9 cellular contexts compared by ENCODE assay signal in the genomic region with DNA sequence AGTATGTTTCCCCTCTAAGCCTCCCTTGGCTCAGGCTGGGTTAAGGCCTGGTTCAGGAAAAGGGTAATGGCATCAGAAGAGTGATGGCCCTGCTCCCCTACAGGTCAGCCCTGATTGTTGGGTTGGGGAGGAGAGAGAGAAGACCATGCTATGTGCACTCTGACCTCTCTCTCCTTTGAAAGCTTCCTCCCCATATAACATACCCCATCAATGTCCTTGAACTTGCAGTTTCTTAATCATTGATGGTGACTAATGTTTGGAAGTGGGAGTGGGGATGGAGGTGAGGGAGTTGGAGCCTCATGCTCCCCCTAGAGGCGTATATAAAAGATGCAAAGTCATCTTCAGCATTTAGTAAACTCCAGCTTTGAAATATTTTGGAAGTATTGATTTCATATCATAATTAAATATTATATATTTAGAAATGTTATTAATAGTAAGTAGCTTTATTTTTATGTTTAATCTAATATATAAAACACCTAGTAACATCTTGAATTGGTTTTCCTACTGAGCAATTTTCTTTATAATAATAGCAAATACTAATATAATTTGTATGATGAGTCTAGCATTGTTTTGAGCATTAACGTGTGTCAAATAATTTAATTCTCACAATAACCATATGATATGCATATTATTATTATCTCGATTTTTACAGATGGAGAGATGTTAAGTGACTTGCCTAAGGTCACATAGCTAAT. TPM values are rescaled to one million over a fixed set of nuclear protein-coding genes. Genes with fewer than 3 reads are reported as not detected.
DNase-seq lines count a peak whose midpoint lies in the region; ATAC-seq, FAIRE-seq and TF ChIP-seq lines count a peak whose summit lies in the region.
"Had no signal": no experiment of that assay in that cellular context is flagged by ENCODE, and none has a peak within 500 bp of the region (broad histone marks: within the 10 kb centered on the region; RNA-seq: fewer than 3 reads in every experiment).

No MANE protein-coding gene starts in this region.

- H3K4ac ChIP-seq in H1 (replicated peaks; ENCODE audit: insufficient read length, low read depth, low read length) = no peak overlapping the region

- H3K9ac ChIP-seq in H1 (replicated peaks in 1 of 4; ENCODE audit: extremely low read depth in 1 of 4, low read depth in 3 of 4, low read length in 3 of 4) = no peak overlapping the region

- H3K9me3 ChIP-seq in BE2C (no peaks in the 10 kb centered on the region), H1 (ENCODE audit: insufficient read depth in 2 of 2, low read depth in 1 of 2, low read length in 1 of 2) (no peaks in the 10 kb centered on the region), pancreas (no peaks in the 10 kb centered on the region)

- ATAC-seq in pancreas (peak; percentile 43 to 71 (median 63)), GM18861 (IDR thresholded peaks at IDR 0.05; ENCODE audit: unreplicated experiment) (no peak)

- no peaks in the 10 kb centered on the region for H3K79me2 ChIP-seq in H1 (ENCODE audit: control insufficient read depth in 1 of 2, insufficient read depth in 2 of 2, low read length in 2 of 2)

- POLR2A ChIA-PET in H1 (lab: Charles Lee; ENCODE audit: partially characterized antibody) = no interaction called here

- H3K27me3 ChIP-seq in BE2C = no peaks in the 10 kb centered on the region
- H3K27me3 ChIP-seq in H1 (replicated peaks in 1 of 4; ENCODE audit: control insufficient read depth in 3 of 4, extremely low read depth in 1 of 4, insufficient read depth in 3 of 4, low read length in 3 of 4) = no peaks in the 10 kb centered on the region
- H3K27me3 ChIP-seq in pancreas = no peaks in the 10 kb centered on the region

- H4K5ac ChIP-seq in H1 (ENCODE audit: insufficient read length, low read depth, low read length) = no peak overlapping the region

- no peaks in the 10 kb centered on the region for H3K79me1 ChIP-seq in H1 (ENCODE audit: low read depth, low read length)

- H2BK5ac ChIP-seq in H1 (ENCODE audit: low read depth, low read length) = no peak overlapping the region

- no peak for DNase-seq in BE2C
- DNase-seq in GM19239 (ENCODE audit: insufficient read length, low spot score) = no peak
- peak; percentile 30 for DNase-seq in NCI-H69 (lab: John Stamatoyannopoulos, UW)
- DNase-seq in H1 (ENCODE audit: low read depth in 1 of 2, low spot score in 2 of 2) = no peak
- DNase-seq in pancreas = no peak
- no peak for DNase-seq in SK-N-DZ (ENCODE audit: low spot score)
- DNase-seq in activated CD8-positive, alpha-beta memory T cell treated with anti-CD3 and anti-CD28 coated beads, Interleukin-2, amount 50 U/mL, for 4 hours = no peak

- FAIRE-seq in GM19239 (lab: Jason Lieb, UNC) (peak; percentile 74), H1 (lab: Jason Lieb, UNC) (peak; percentile 42), pancreas (lab: Jason Lieb, UNC) (peak; percentile 91)

- no peak overlapping the region for H2BK12ac ChIP-seq in H1 (ENCODE audit: low read depth, low read length)

- CTCF ChIA-PET in H1 (lab: Charles Lee; ENCODE audit: partially characterized antibody) = interaction anchor here (0.6 to 3.5 kb wide), 41 partner anchors 9 to 662 kb away, joined by 3 to 18 read pairs (median 3); a partner anchor contains a TSS

- H4K91ac ChIP-seq in H1 (replicated peaks; ENCODE audit: insufficient read length, low read length) = no peak overlapping the region

- H3K23me2 ChIP-seq in H1 (ENCODE audit: low read depth, low read length) = no peaks in the 10 kb centered on the region; the same call in none of the 2 replicates

- no peak overlapping the region for H2BK120ac ChIP-seq in H1 (replicated peaks; ENCODE audit: low read depth, low read length)

- no peak overlapping the region for H3K14ac ChIP-seq in H1 (ENCODE audit: insufficient read length)

- H3K18ac ChIP-seq in H1 (ENCODE audit: extremely low read depth, low read length) = no peak overlapping the region

- no peak overlapping the region for H3K23ac ChIP-seq in H1 (ENCODE audit: insufficient read length)

- H3K36me3 ChIP-seq in BE2C = no peaks in the 10 kb centered on the region
- H3K36me3 ChIP-seq in H1 (ENCODE audit: control insufficient read depth in 2 of 4, insufficient read depth in 4 of 4, low read length in 3 of 4) = no peaks in the 10 kb centered on the region
- H3K36me3 ChIP-seq in pancreas = no peaks in the 10 kb centered on the region

- TF ChIP-seq EP300 in H1 (IDR thresholded peaks at IDR 0.05; ENCODE audit: borderline replicate concordance in 1 of 2, low read depth in 2 of 2, low read length in 2 of 2) = no peak

- intact Hi-C loops in pancreas (cut with DNase I) = no loop called here

- H2BK20ac ChIP-seq in H1 (ENCODE audit: low read length) = no peak overlapping the region

- H2BK15ac ChIP-seq in H1 (ENCODE audit: low read length) = no peak overlapping the region

- H3K56ac ChIP-seq in H1 (replicated peaks; ENCODE audit: insufficient read length, low read depth, low read length) = no peak overlapping the region

- H3K4me1 ChIP-seq in BE2C = no peaks in the 10 kb centered on the region
- no peaks in the 10 kb centered on the region for H3K4me1 ChIP-seq in H1 (replicated peaks in 1 of 4; ENCODE audit: control insufficient read depth in 3 of 4, insufficient read depth in 4 of 4, low read length in 3 of 4)
- H3K4me1 ChIP-seq in pancreas = no peaks in the 10 kb centered on the region

- no peak overlapping the region for H3K27ac ChIP-seq in H1 (ENCODE audit: low read depth, low read length)
- H3K27ac ChIP-seq in pancreas = no peak overlapping the region

- no peaks in the 10 kb centered on the region for H4K20me1 ChIP-seq in H1 (replicated peaks in 1 of 2; ENCODE audit: control insufficient read depth in 1 of 2, insufficient read depth in 2 of 2, low read length in 2 of 2)

- H3K4me3 ChIP-seq in BE2C (ENCODE audit: low read depth, low read length) (no peak overlapping the region), H1 (ENCODE audit: extremely low read depth in 1 of 4, insufficient read depth in 2 of 4, low read depth in 3 of 4, low read length in 4 of 4) (no peak overlapping the region), pancreas (no peak overlapping the region)

- H4K8ac ChIP-seq in H1 (ENCODE audit: extremely low read depth, insufficient read depth, low read length) = no peak overlapping the region

- no peak overlapping the region for H3K4me2 ChIP-seq in H1 (ENCODE audit: insufficient read depth in 1 of 2, low read depth in 2 of 2, low read length in 2 of 2)

- peak; percentile 21 to 44; a peak in 3 of 4 replicates for TF ChIP-seq RAD21 in H1 (IDR thresholded peaks at IDR 0.05 in 1 of 2, conservative IDR thresholded peaks at IDR 0.05 in 1 of 2; ENCODE audit: low read depth in 2 of 2, low read length in 2 of 2)

- TF ChIP-seq POLR2A in H1 (IDR thresholded peaks at IDR 0.05; ENCODE audit: control extremely low read depth in 1 of 2, low read depth in 2 of 2, low read length in 2 of 2) = no peak

- no peak overlapping the region; the same call in 1 of the 2 replicates for H2AFZ ChIP-seq in H1 (ENCODE audit: low read length)

- no peak overlapping the region for H2AK5ac ChIP-seq in H1 (ENCODE audit: low read depth, low read length)

- WGBS in H1 (ENCODE audit: extremely low coverage in 1 of 2, insufficient coverage in 1 of 2, insufficient read length in 1 of 2, insufficient replicate concordance in 2 of 2, low coverage in 1 of 2, low lambda C conversion rate in 2 of 2, missing lambda C conversion rate in 1 of 2), 2 experiments = 57% methylated on average over 3 of the region's 3 CpGs; no CpG with 5 or more reads in 1 of the 2 experiments
- WGBS in pancreas, 2 donors = 29 to 30% methylated on average over 3 of the region's 3 CpGs

- TF ChIP-seq CTCF in BE2C (IDR thresholded peaks at IDR 0.05; ENCODE audit: low read depth, low read length) = peak; percentile 76
- peak; percentile 38 to 53 (median 45); a peak in 3 of 4 replicates for TF ChIP-seq CTCF in H1 (IDR thresholded peaks at IDR 0.05; ENCODE audit: control extremely low read depth in 1 of 3, insufficient read depth in 1 of 3, low read depth in 1 of 3, low read length in 3 of 3)
- peak in 3 of 4 donors; percentile 15 to 45 (median 21) for TF ChIP-seq CTCF in pancreas (IDR thresholded peaks at IDR 0.05)

TF ChIP-seq in H1, 55 proteins besides CTCF, POLR2A, EP300 and RAD21:
- TF ChIP-seq ASH2L (IDR thresholded peaks at IDR 0.05; ENCODE audit: low read length) (no peak), KDM4A (IDR thresholded peaks at IDR 0.05; ENCODE audit: low read depth, low read length, severe bottlenecking) (no peak), MAFK (IDR thresholded peaks at IDR 0.05; ENCODE audit: low read depth, low read length) (peak; percentile 69; the same call in 1 of the 2 replicates), BACH1 (IDR thresholded peaks at IDR 0.05; ENCODE audit: low read length) (peak; percentile 69; the same call in 1 of the 2 replicates)

RNA-seq across cellular contexts. Expression of a gene that starts 8.8 kb away (rescaled TPM):
- 5.4 TPM for polyA plus RNA-seq in BE2C (2012; ENCODE audit: insufficient read depth, insufficient read length, low read depth)
- total RNA-seq in H1 (2021; fragmentation: NEBNext Ultra II Directional; extraction: Animal tissue kit (Norgen Biotek cat#: 25700)) = not detected in 2 replicates
- polyA plus RNA-seq in H1 (2011; rRNA removed) (not detected in 2 replicates), pancreas (under 1 TPM; 0.38 to 0.85 TPM)
- polyA plus RNA-seq in H1 (2011; cell fraction: cytosol; rRNA removed) = 0.03 TPM
- not detected for polyA plus RNA-seq in H1 (2011; cell fraction: nucleus; rRNA removed)
- polyA plus RNA-seq in H1 (2012, experiment 1 of 2) = 0.18 TPM in 1 of 4 replicates, not detected in the others
- polyA plus RNA-seq in H1 (2012, experiment 2 of 2) = not detected
- polyA plus RNA-seq in H1 (2013, experiment 1 of 2) = under 0.01 TPM
- 0.02 TPM for polyA plus RNA-seq in H1 (2013, experiment 2 of 2)
- 0.06 TPM in 1 of 2 replicates, not detected in the other for polyA minus RNA-seq in H1 (2011; rRNA and poly(A)+ RNA removed)
- not detected for polyA minus RNA-seq in H1 (2011; cell fraction: cytosol; rRNA and poly(A)+ RNA removed)
- 0.30 TPM for polyA minus RNA-seq in H1 (2011; cell fraction: nucleus; rRNA and poly(A)+ RNA removed)
- 1 to 10 TPM in 1 of 6 donors, under 1 TPM in 5; 0.41 to 1.5 (median 0.76) TPM for total RNA-seq in pancreas
- polyA plus RNA-seq in SK-N-DZ (2014; cell fraction: cytosol; rRNA removed) = 0.03 and 0.15 TPM in 2 replicates
- polyA plus RNA-seq in SK-N-DZ (2014; cell fraction: nucleus; rRNA removed) = 0.17 TPM in 1 of 2 replicates, not detected in the other

RNA-seq across cellular contexts. Expression of a gene that starts 28.1 kb away (rescaled TPM):
- polyA plus RNA-seq in BE2C (2012; ENCODE audit: insufficient read depth, insufficient read length, low read depth) = not detected
- total RNA-seq in H1 (2021; fragmentation: NEBNext Ultra II Directional; extraction: Animal tissue kit (Norgen Biotek cat#: 25700)) = not detected in 2 replicates
- polyA plus RNA-seq in H1 (2011; rRNA removed) (0.03 TPM in 1 of 2 replicates, not detected in the other), pancreas (not detected)
- polyA plus RNA-seq in H1 (2011; cell fraction: cytosol; rRNA removed) = not detected
- polyA plus RNA-seq in H1 (2011; cell fraction: nucleus; rRNA removed) = not detected
- polyA plus RNA-seq in H1 (2012, experiment 1 of 2) = 0.33 TPM in 1 of 4 replicates, not detected in the others
- not detected for polyA plus RNA-seq in H1 (2012, experiment 2 of 2)
- not detected for polyA plus RNA-seq in H1 (2013, experiment 1 of 2)
- 0.09 TPM for polyA plus RNA-seq in H1 (2013, experiment 2 of 2)
- not detected in 2 replicates for polyA minus RNA-seq in H1 (2011; rRNA and poly(A)+ RNA removed)
- not detected for polyA minus RNA-seq in H1 (2011; cell fraction: cytosol; rRNA and poly(A)+ RNA removed)
- not detected for polyA minus RNA-seq in H1 (2011; cell fraction: nucleus; rRNA and poly(A)+ RNA removed)
- total RNA-seq in pancreas = not detected
- 0.13 and 0.32 TPM in 2 replicates for polyA plus RNA-seq in SK-N-DZ (2014; cell fraction: cytosol; rRNA removed)
- polyA plus RNA-seq in SK-N-DZ (2014; cell fraction: nucleus; rRNA removed) = not detected in 2 replicates
- total RNA-seq: temporal lobe had no signal

Comparison
In these comparisons a context has a peak if more than half of its experiments do, and no peak if none do; other contexts are left out.
1. CTCF ChIP-seq: peak in every context shown above with its lines; median percentile 76 in BE2C; 45 in H1; 21 in pancreas.